8 cellular contexts compared by ENCODE assay signal in the genomic region with DNA sequence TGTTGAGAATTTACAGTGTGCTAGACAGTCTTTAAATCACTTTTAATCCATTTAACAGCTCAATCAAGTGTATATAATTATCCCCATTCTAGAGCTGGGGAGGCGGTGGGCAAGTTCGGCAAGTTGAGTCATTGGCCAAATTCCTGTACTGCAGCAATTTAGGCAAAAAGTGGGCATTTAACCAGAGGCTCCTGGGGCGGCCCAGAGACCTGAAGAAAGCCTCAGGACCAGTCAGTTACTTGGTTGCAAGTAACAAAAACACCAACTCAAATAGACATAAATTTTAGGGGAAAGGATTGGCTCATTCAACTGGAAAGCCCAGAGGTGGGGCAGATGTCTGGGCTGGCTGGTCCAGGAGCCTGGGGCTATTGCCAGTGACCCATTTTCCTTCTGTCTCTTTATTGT.
DNase-seq lines count a peak whose midpoint lies in the region.
"Had no signal": no experiment of that assay in that cellular context is flagged by ENCODE, and none has a peak within 500 bp of the region (broad histone marks: within the 10 kb centered on the region; RNA-seq: fewer than 3 reads in every experiment).

No MANE protein-coding gene starts in this region.

- H3K27me3 ChIP-seq in H7 (ENCODE audit: control insufficient read depth, insufficient read depth, low read length) (no peaks in the 10 kb centered on the region), adipocyte (replicated peaks; ENCODE audit: control insufficient read depth, insufficient read depth, low read length) (no peaks in the 10 kb centered on the region), thymus (ENCODE audit: control insufficient read depth, insufficient read depth) (no peaks in the 10 kb centered on the region)

- WGBS in thymus = 82% methylated on average over 3 of the region's 3 CpGs

- H3K4me1 ChIP-seq in adipocyte (ENCODE audit: control insufficient read depth, insufficient read depth, low read length) (peaks cover 36% of the 10 kb centered on the region), thymus (ENCODE audit: control insufficient read depth, insufficient read depth, low read length) (peaks cover 9% of the 10 kb centered on the region)

- DNase-seq in H7 = no peak
- DNase-seq in adipocyte (ENCODE audit: low read depth) = peak; percentile 59
- peak; percentile 49 for DNase-seq in iris pigment epithelial cell (ENCODE audit: low read depth)
- no peak for DNase-seq in stimulated activated naive CD4-positive, alpha-beta T cell treated with Interleukin-2 at 50 U/mL for 16 hours (lab: John Stamatoyannopoulos, UW)
- DNase-seq in activated CD8-positive, alpha-beta memory T cell treated with anti-CD3 and anti-CD28 coated beads, Interleukin-2, amount 50 U/mL, for 4 hours = no peak
- DNase-seq in cerebellar nuclear complex (lab: John Stamatoyannopoulos, UW) = no peak

- H3K36me3 ChIP-seq in H7 (replicated peaks; ENCODE audit: control insufficient read depth, insufficient read depth, low read length) (no peaks in the 10 kb centered on the region), adipocyte (ENCODE audit: control insufficient read depth, insufficient read depth, low read length, severe bottlenecking) (no peaks in the 10 kb centered on the region), thymus (ENCODE audit: control insufficient read depth, insufficient read depth) (no peaks in the 10 kb centered on the region)

- H3K9ac ChIP-seq in adipocyte (ENCODE audit: low read length) = peak overlapping the region; percentile 79

- peak overlapping the region; percentile 28 for H3K4me3 ChIP-seq in H7 (ENCODE audit: insufficient read depth, low read depth, low read length)
- peak overlapping the region; percentile 83 for H3K4me3 ChIP-seq in adipocyte (ENCODE audit: low read length)
- no peak overlapping the region for H3K4me3 ChIP-seq in thymus (ENCODE audit: low read length)

- H3K27ac ChIP-seq in thymus (ENCODE audit: low read depth) = peak overlapping the region; percentile 71
- H3K27ac ChIP-seq: HL-60 had no signal

- H3K9me3 ChIP-seq in adipocyte (ENCODE audit: control insufficient read depth, low read length) (no peaks in the 10 kb centered on the region), thymus (ENCODE audit: control insufficient read depth) (no peaks in the 10 kb centered on the region)

Comparison
In these comparisons a context has a peak if more than half of its experiments do, and no peak if none do; other contexts are left out.
1. DNase-seq: peak in adipocyte (single experiment) and iris pigment epithelial cell (single experiment); none in H7 (single experiment), stimulated activated naive CD4-positive, alpha-beta T cell treated with Interleukin-2 at 50 U/mL for 16 hours (single experiment), activated CD8-positive, alpha-beta memory T cell treated with anti-CD3 and anti-CD28 coated beads, Interleukin-2, amount 50 U/mL, for 4 hours (single experiment) and cerebellar nuclear complex (0 of 2).